ENCODE assay signal across 23 cellular contexts in genomic region chr2:222120933-222121332, GRCh38.
"Had no signal": no experiment of that assay in that cellular context is flagged by ENCODE, and none has a peak within 500 bp of the region (broad histone marks: within the 10 kb centered on the region; RNA-seq: fewer than 3 reads in every experiment).

No MANE protein-coding gene starts in this region.

- H3K27ac ChIP-seq: colonic mucosa, coronary artery, dorsolateral prefrontal cortex, epithelial cell of prostate, esophagus muscularis mucosa, esophagus squamous epithelium, foreskin keratinocyte, gastrocnemius medialis, gastroesophageal sphincter, heart left ventricle, heart right ventricle had no signal

- H3K9me3 ChIP-seq: colonic mucosa, esophagus muscularis mucosa, esophagus squamous epithelium, gastrocnemius medialis, gastroesophageal sphincter, heart left ventricle, heart right ventricle had no signal

- H3K4me1 ChIP-seq: colonic mucosa, esophagus muscularis mucosa, esophagus squamous epithelium, foreskin keratinocyte, gastrocnemius medialis, gastroesophageal sphincter, heart left ventricle, heart right ventricle had no signal

- H3K4me3 ChIP-seq: colonic mucosa, coronary artery, dorsolateral prefrontal cortex, esophagus muscularis mucosa, esophagus squamous epithelium, gastrocnemius medialis, gastroesophageal sphincter, heart left ventricle, heart right ventricle had no signal

- H3K36me3 ChIP-seq: colonic mucosa, esophagus muscularis mucosa, esophagus squamous epithelium, gastrocnemius medialis, gastroesophageal sphincter, heart left ventricle, heart right ventricle had no signal

- H3K27me3 ChIP-seq: colonic mucosa, esophagus muscularis mucosa, esophagus squamous epithelium, foreskin keratinocyte, gastrocnemius medialis had no signal

- DNase-seq: colonic mucosa; cortex of kidney; dermis blood vessel endothelial cell; dorsolateral prefrontal cortex; effector CD4-positive, alpha-beta T cell; effector CD8-positive, alpha-beta T cell; effector memory CD4-positive, alpha-beta T cell; effector memory CD8-positive, alpha-beta T cell; endodermal cell; erythroblast; esophagus squamous epithelium; foreskin fibroblast; foreskin keratinocyte; foreskin melanocyte; gastrocnemius medialis; glutamatergic neuron; head of caudate nucleus; heart left ventricle; heart right ventricle had no signal
